Comparison of ENCODE assay signal across 25 cellular contexts in the genomic region with DNA sequence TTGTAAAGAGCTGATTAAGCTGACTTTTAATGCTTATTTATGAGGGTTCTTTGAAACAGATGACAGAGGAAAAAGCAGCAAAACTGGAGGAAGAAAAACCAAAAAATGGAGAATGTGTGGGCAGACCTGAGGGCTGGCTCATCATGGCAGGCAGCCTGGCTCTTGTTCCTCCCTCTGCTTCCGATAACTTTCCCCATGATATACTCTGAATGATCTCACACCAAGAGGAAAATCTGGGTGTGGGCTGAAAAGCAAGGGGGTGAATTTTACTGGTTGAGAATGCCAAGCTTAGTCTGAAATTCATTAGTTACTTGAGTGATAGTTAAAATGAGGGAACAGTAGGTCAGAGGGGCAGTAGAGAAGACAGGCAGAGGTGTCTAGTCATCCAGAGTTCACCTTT.
"Had no signal": no experiment of that assay in that cellular context is flagged by ENCODE, and none has a peak within 500 bp of the region (broad histone marks: within the 10 kb centered on the region; RNA-seq: fewer than 3 reads in every experiment).

No MANE protein-coding gene starts in this region.

- H3K4me1 Mint-ChIP-seq: neural progenitor cell; stimulated activated memory B cell treated with anti-CD40 and anti-IgM and Interleukin-4, amounts not matched to agents 10 μg/mL and 1 μg/mL and 100 μg/mL, for 72 hours had no signal

- H2AFZ ChIP-seq: hepatocyte, neural progenitor cell had no signal

- H3K36me3 Mint-ChIP-seq: neural progenitor cell; stimulated activated memory B cell treated with anti-CD40 and anti-IgM and Interleukin-4, amounts not matched to agents 10 μg/mL and 1 μg/mL and 100 μg/mL, for 72 hours had no signal

- H3K4me2 ChIP-seq: hepatocyte, neural progenitor cell had no signal

- H3K27ac Mint-ChIP-seq: dendritic cell treated with granulocyte-macrophage colony-stimulating factor and Interleukin-4, amounts not matched to agents 40 ng/mL and 50 ng/mL, for 4 days; endodermal cell; natural killer cell treated with Interleukin-12 subunit alpha and Interleukin-12 subunit beta and Interleukin-15 and Interleukin-18, amount 100 ng/mL, for 72 hours; neural progenitor cell; stimulated activated memory B cell treated with anti-CD40 and anti-IgM and Interleukin-4, amounts not matched to agents 10 μg/mL and 1 μg/mL and 100 μg/mL, for 72 hours had no signal

- H3K4me1 ChIP-seq: colonic mucosa, neural progenitor cell, right atrium auricular region, spleen, testis, tibial artery had no signal

- H3K27ac ChIP-seq: colonic mucosa, epithelial cell of prostate, foreskin keratinocyte, gastroesophageal sphincter, heart left ventricle, hepatocyte, left lung, neural progenitor cell, prostate gland, right atrium auricular region, spleen, testis, tibial artery, upper lobe of left lung had no signal

- H3K9me3 Mint-ChIP-seq: dendritic cell treated with granulocyte-macrophage colony-stimulating factor and Interleukin-4, amounts not matched to agents 40 ng/mL and 50 ng/mL, for 4 days; endodermal cell; neural progenitor cell; stimulated activated memory B cell treated with anti-CD40 and anti-IgM and Interleukin-4, amounts not matched to agents 10 μg/mL and 1 μg/mL and 100 μg/mL, for 72 hours had no signal

- H3K4me3 Mint-ChIP-seq: dendritic cell treated with granulocyte-macrophage colony-stimulating factor and Interleukin-4, amounts not matched to agents 40 ng/mL and 50 ng/mL, for 4 days; endodermal cell; natural killer cell treated with Interleukin-12 subunit alpha and Interleukin-12 subunit beta and Interleukin-15 and Interleukin-18, amount 100 ng/mL, for 72 hours; neural progenitor cell; stimulated activated memory B cell treated with anti-CD40 and anti-IgM and Interleukin-4, amounts not matched to agents 10 μg/mL and 1 μg/mL and 100 μg/mL, for 72 hours had no signal

- H3K9me3 ChIP-seq: colonic mucosa, gastroesophageal sphincter, heart left ventricle, left lung, prostate gland, right atrium auricular region, spleen, testis, tibial artery, upper lobe of left lung had no signal

- H3K79me2 ChIP-seq: hepatocyte had no signal

- H3K27me3 ChIP-seq: colonic mucosa, foreskin keratinocyte, gastroesophageal sphincter, heart left ventricle, hepatocyte, left lung, neural progenitor cell, right atrium auricular region, spleen, testis, tibial artery, upper lobe of left lung had no signal

- H3K36me3 ChIP-seq: colonic mucosa, gastroesophageal sphincter, heart left ventricle, left lung, neural progenitor cell, prostate gland, right atrium auricular region, spleen, tibial artery, upper lobe of left lung had no signal

- H3K4me3 ChIP-seq: colonic mucosa, gastroesophageal sphincter, heart left ventricle, hepatocyte, left lung, neural progenitor cell, prostate gland, right atrium auricular region, spleen, testis, tibial artery, upper lobe of left lung had no signal

- H3K9ac ChIP-seq: neural progenitor cell had no signal

- DNase-seq: colonic mucosa; effector CD8-positive, alpha-beta T cell; endodermal cell; foreskin keratinocyte; heart left ventricle; kidney; left lung; spleen; stimulated activated CD4-positive, alpha-beta T cell treated with anti-CD3 and anti-CD28 coated beads, Interleukin-4, amount 100 ng/mL, for 4 hours; stimulated activated naive CD8-positive, alpha-beta T cell treated with anti-CD3 and anti-CD28 coated beads, Interleukin-15, Interleukin-2, amounts not matched to agents 100 U/mL and 50 U/mL, for 24 hours; substantia nigra; testis; tibial artery; upper lobe of left lung had no signal

- ATAC-seq: esophagus mucosa; foreskin keratinocyte; gastroesophageal sphincter; heart left ventricle; left lung; natural killer cell treated with Interleukin-12 subunit alpha and Interleukin-12 subunit beta and Interleukin-15 and Interleukin-18, amount 100 ng/mL, for 72 hours; sciatic nerve; stimulated activated memory B cell treated with anti-CD40 and anti-IgM and Interleukin-4, amounts not matched to agents 10 μg/mL and 1 μg/mL and 100 μg/mL, for 72 hours; stimulated activated naive CD8-positive, alpha-beta T cell treated with anti-CD3 and anti-CD28 coated beads, Interleukin-15, Interleukin-2, amounts not matched to agents 100 U/mL and 50 U/mL, for 24 hours had no signal

- H3K27me3 Mint-ChIP-seq: dendritic cell treated with granulocyte-macrophage colony-stimulating factor and Interleukin-4, amounts not matched to agents 40 ng/mL and 50 ng/mL, for 4 days; natural killer cell treated with Interleukin-12 subunit alpha and Interleukin-12 subunit beta and Interleukin-15 and Interleukin-18, amount 100 ng/mL, for 72 hours; stimulated activated memory B cell treated with anti-CD40 and anti-IgM and Interleukin-4, amounts not matched to agents 10 μg/mL and 1 μg/mL and 100 μg/mL, for 72 hours had no signal
